In the genomic region with DNA sequence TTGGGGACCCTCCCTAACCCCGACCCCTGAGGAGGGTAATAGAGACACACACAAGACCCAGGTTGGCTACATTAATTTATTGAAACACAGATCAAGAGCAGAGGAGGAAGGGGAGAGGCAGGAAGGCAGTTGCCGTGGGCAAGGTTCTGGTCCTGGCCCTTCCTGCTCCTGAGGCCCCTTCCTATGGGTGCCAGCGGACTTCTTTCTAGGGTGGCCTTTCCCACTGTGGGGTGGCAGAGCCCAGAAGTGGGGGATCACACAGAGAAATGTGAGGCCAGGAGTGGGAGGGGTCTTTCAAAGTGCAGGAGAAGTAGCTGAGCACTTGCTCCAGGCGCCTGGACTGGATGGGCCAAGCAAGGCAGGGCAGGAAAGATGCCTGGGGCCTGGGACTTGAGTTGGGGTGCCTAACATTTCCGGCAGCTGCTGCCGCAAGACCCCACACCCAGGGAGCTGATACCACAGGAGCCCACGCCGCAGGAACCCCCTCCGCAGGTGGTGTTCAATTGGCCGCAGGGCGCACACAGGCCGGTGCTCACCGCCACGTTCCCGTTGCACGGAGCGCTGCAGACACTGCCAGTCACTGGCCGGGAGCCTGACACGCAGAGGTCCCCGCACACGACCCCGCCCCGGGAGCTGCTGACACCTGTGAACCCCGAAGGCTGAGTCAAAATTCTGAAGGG, we compare ENCODE assay signal across 32 cellular contexts. TPM values are rescaled to one million over a fixed set of nuclear protein-coding genes. Genes with fewer than 3 reads are reported as not detected.
DNase-seq lines count a peak whose midpoint lies in the region; TF ChIP-seq lines count a peak whose summit lies in the region.
"Had no signal": no experiment of that assay in that cellular context is flagged by ENCODE, and none has a peak within 500 bp of the region (broad histone marks: within the 10 kb centered on the region; RNA-seq: fewer than 3 reads in every experiment).

No MANE protein-coding gene starts in this region.

- no peaks in the 10 kb centered on the region for H3K79me1 ChIP-seq in H9 (ENCODE audit: insufficient read depth, low read depth, low read length, poor library complexity, severe bottlenecking)

- H3K4ac ChIP-seq in H9 (ENCODE audit: low read depth, low read length): no peak overlapping the region

- no peaks in the 10 kb centered on the region for H3K36me3 Mint-ChIP-seq in H9 (ENCODE audit: insufficient read depth in 1 of 3, low read depth in 3 of 3)
- H3K36me3 Mint-ChIP-seq: activated naive CD8-positive, alpha-beta T cell; naive thymus-derived CD4-positive, alpha-beta T cell; stimulated activated naive B cell treated with anti-CD40 and anti-IgM and Interleukin-4, amounts not matched to agents 10 μg/mL and 1 μg/mL and 100 μg/mL, for 72 hours had no signal

- H3K36me3 ChIP-seq in ACC112 (ENCODE audit: insufficient read depth, low read length) (no peaks in the 10 kb centered on the region), osteoblast (ENCODE audit: insufficient read depth, low read length) (no peaks in the 10 kb centered on the region)
- H3K36me3 ChIP-seq: upper lobe of right lung had no signal

- no peak overlapping the region for H3K14ac ChIP-seq in H9 (ENCODE audit: insufficient read depth, low read length)

- H3K9me3 Mint-ChIP-seq in H9: no peaks in the 10 kb centered on the region; a peak in 1 of 5 replicates
- H3K9me3 Mint-ChIP-seq: activated T-helper 17 cell treated with anti-CD3 and anti-CD28 coated beads, Interleukin-2, amount 50 U/mL, for 72 hours; naive thymus-derived CD4-positive, alpha-beta T cell; stimulated activated naive B cell treated with anti-CD40 and anti-IgM and Interleukin-4, amounts not matched to agents 10 μg/mL and 1 μg/mL and 100 μg/mL, for 72 hours; T-helper 1 cell treated with Interleukin-12 subunit alpha and Interleukin-12 subunit beta and Interleukin-4 antibody, amounts not matched to agents 30 μg/mL and 1 μg/mL, for 36 hours had no signal

- H3K56ac ChIP-seq in H9 (ENCODE audit: insufficient read length, low read depth, low read length): no peak overlapping the region

- H3K4me3 Mint-ChIP-seq in H9: no peak overlapping the region
- H3K4me3 Mint-ChIP-seq: activated naive CD8-positive, alpha-beta T cell; activated T-helper 17 cell treated with anti-CD3 and anti-CD28 coated beads, Interleukin-2, amount 50 U/mL, for 72 hours; naive thymus-derived CD4-positive, alpha-beta T cell; stimulated activated naive B cell treated with anti-CD40 and anti-IgM and Interleukin-4, amounts not matched to agents 10 μg/mL and 1 μg/mL and 100 μg/mL, for 72 hours; T-helper 1 cell treated with Interleukin-12 subunit alpha and Interleukin-12 subunit beta and Interleukin-4 antibody, amounts not matched to agents 30 μg/mL and 1 μg/mL, for 36 hours had no signal

- no peak overlapping the region for H4K8ac ChIP-seq in H9 (replicated peaks; ENCODE audit: insufficient read length, low read depth, low read length)

- no CpG with 5 or more reads among the region's 24 CpGs for WGBS in H9 (ENCODE audit: extremely low coverage, insufficient read length, low lambda C conversion rate)

- H3K18ac ChIP-seq in H9 (ENCODE audit: insufficient read length, low read depth, low read length): no peak overlapping the region

- H3K27ac ChIP-seq in ACC112 (ENCODE audit: low read depth, low read length): peak overlapping the region; percentile 77
- no peak overlapping the region for H3K27ac ChIP-seq in H9 (ENCODE audit: insufficient read length, low read depth, low read length)
- peak overlapping the region; percentile 68 for H3K27ac ChIP-seq in osteoblast (ENCODE audit: low read depth, low read length)
- H3K27ac ChIP-seq: GM23248, RWPE1, SK-N-MC, upper lobe of right lung had no signal

- peaks cover 4% of the 10 kb centered on the region for H3K27me3 Mint-ChIP-seq in H9 (ENCODE audit: low read depth)

- H3K23me2 ChIP-seq in H9 (ENCODE audit: insufficient read length, low read depth, low read length, poor library complexity, severe bottlenecking): no peaks in the 10 kb centered on the region

- H2BK5ac ChIP-seq in H9 (ENCODE audit: insufficient read length, low read length): no peak overlapping the region

- DNase-seq in H9 (peak; percentile 31), ecto neural progenitor cell (ENCODE audit: low spot score) (peak; percentile 43), osteoblast (ENCODE audit: insufficient read length, low spot score, missing footprints) (no peak), T-helper 2 cell (no peak), activated gamma-delta T cell (lab: John Stamatoyannopoulos, UW) (no peak), germinal center (ENCODE audit: low spot score) (no peak), EL (no peak)
- DNase-seq: C1 segment of cervical spinal cord; DMS53; effector CD8-positive, alpha-beta T cell; left ventricle myocardium superior; midbrain; naive thymus-derived CD4-positive, alpha-beta T cell; NCI-H1092; NCI-H1694; NCI-H2171 treated with DMSO at 0.1 percent for 48 hours; NCI-H510A; occipital lobe; stimulated activated naive B cell treated with anti-CD40 and anti-IgM and Interleukin-4, amounts not matched to agents 10 μg/mL and 1 μg/mL and 100 μg/mL, for 72 hours; upper lobe of right lung had no signal

- no peak overlapping the region for H4K5ac ChIP-seq in H9 (ENCODE audit: insufficient read length, low read depth, low read length)

- no peak overlapping the region for H2AK5ac ChIP-seq in H9 (ENCODE audit: insufficient read length, low read length)

- H3K27ac Mint-ChIP-seq in H9: no peak overlapping the region; a peak in 1 of 7 replicates
- H3K27ac Mint-ChIP-seq: activated naive CD8-positive, alpha-beta T cell; activated T-helper 17 cell treated with anti-CD3 and anti-CD28 coated beads, Interleukin-2, amount 50 U/mL, for 72 hours; naive thymus-derived CD4-positive, alpha-beta T cell; stimulated activated naive B cell treated with anti-CD40 and anti-IgM and Interleukin-4, amounts not matched to agents 10 μg/mL and 1 μg/mL and 100 μg/mL, for 72 hours; T-helper 1 cell treated with Interleukin-12 subunit alpha and Interleukin-12 subunit beta and Interleukin-4 antibody, amounts not matched to agents 30 μg/mL and 1 μg/mL, for 36 hours had no signal

- no peak overlapping the region for H3K4me3 ChIP-seq in ACC112 (ENCODE audit: low read depth, low read length)
- H3K4me3 ChIP-seq in osteoblast (ENCODE audit: insufficient read depth, low read length): no peak overlapping the region
- H3K4me3 ChIP-seq: GM23248, SK-N-MC, upper lobe of right lung had no signal

- H2AFZ ChIP-seq in ACC112 (ENCODE audit: low read length, unreplicated experiment) (no peak overlapping the region), H9 (ENCODE audit: low read length) (no peak overlapping the region), osteoblast (ENCODE audit: low read length) (no peak overlapping the region)
- H2AFZ ChIP-seq: GM23248 had no signal

- H2BK120ac ChIP-seq in H9 (ENCODE audit: low read depth, low read length, poor library complexity, severe bottlenecking): no peak overlapping the region

- no peaks in the 10 kb centered on the region for H3K27me3 ChIP-seq in ACC112 (ENCODE audit: insufficient read depth, low read length)
- H3K27me3 ChIP-seq in H9 (ENCODE audit: insufficient read depth, low read length): no peaks in the 10 kb centered on the region; the same call in 1 of the 2 replicates
- H3K27me3 ChIP-seq in osteoblast (ENCODE audit: insufficient read depth, low read length): no peaks in the 10 kb centered on the region
- H3K27me3 ChIP-seq: upper lobe of right lung had no signal

- no peak overlapping the region for H3T11ph ChIP-seq in H9 (ENCODE audit: low read length)

- no peak overlapping the region for H3K23ac ChIP-seq in H9 (ENCODE audit: insufficient read length, low read depth, low read length)

- H3K79me2 ChIP-seq in ACC112 (ENCODE audit: control insufficient read depth, insufficient read depth, low read length, unreplicated experiment) (no peaks in the 10 kb centered on the region), H9 (ENCODE audit: insufficient read depth, low read length) (no peaks in the 10 kb centered on the region), osteoblast (ENCODE audit: insufficient read depth, low read length) (no peaks in the 10 kb centered on the region)

- H3K4me1 Mint-ChIP-seq in H9: peaks cover 6% of the 10 kb centered on the region in 2 experiments; a peak in 3 of 4 replicates
- H3K4me1 Mint-ChIP-seq: activated T-helper 17 cell treated with anti-CD3 and anti-CD28 coated beads, Interleukin-2, amount 50 U/mL, for 72 hours had no signal

- H3K4me1 ChIP-seq in ACC112 (ENCODE audit: control insufficient read depth, insufficient read depth, low read length, unreplicated experiment) (peaks cover 27% of the 10 kb centered on the region), H9 (ENCODE audit: insufficient read depth, low read length) (no peaks in the 10 kb centered on the region), osteoblast (ENCODE audit: insufficient read depth, low read length) (peaks cover 29% of the 10 kb centered on the region)

- H2BK15ac ChIP-seq in H9 (ENCODE audit: low read depth, low read length): no peak overlapping the region

- no peak for TF ChIP-seq CTCF in H9 (conservative IDR thresholded peaks at IDR 0.05)
- no peak for TF ChIP-seq CTCF in osteoblast (IDR thresholded peaks at IDR 0.05; ENCODE audit: extremely low read depth, low read depth, low read length)

- H2BK12ac ChIP-seq in H9 (ENCODE audit: insufficient read length, low read depth, low read length): no peak overlapping the region

- H4K20me1 ChIP-seq in H9 (ENCODE audit: control insufficient read depth, insufficient read depth, insufficient read length) (no peaks in the 10 kb centered on the region), osteoblast (ENCODE audit: insufficient read depth, low read length) (no peaks in the 10 kb centered on the region)

- H3K4me2 ChIP-seq in H9 (ENCODE audit: insufficient read depth, insufficient read length, low read length) (no peak overlapping the region), osteoblast (ENCODE audit: insufficient read depth, low read length) (no peak overlapping the region)

- H3K9me3 ChIP-seq in H9 (ENCODE audit: control insufficient read depth, low read depth, low read length): no peaks in the 10 kb centered on the region
- no peaks in the 10 kb centered on the region for H3K9me3 ChIP-seq in osteoblast (ENCODE audit: low read depth, low read length)
- H3K9me3 ChIP-seq: upper lobe of right lung had no signal

- H4K91ac ChIP-seq in H9 (ENCODE audit: insufficient read length, low read depth, low read length): no peak overlapping the region

- H2BK20ac ChIP-seq in H9 (ENCODE audit: low read depth, low read length, poor library complexity, severe bottlenecking): no peak overlapping the region

- no peak overlapping the region for H3K9ac ChIP-seq in H9 (ENCODE audit: extremely low read depth, insufficient read length, low read length)
- H3K9ac ChIP-seq: GM23248 had no signal

RNA-seq across cellular contexts. Expression of a gene that starts 5.3 kb away (rescaled TPM):
- total RNA-seq in H9 (2021) (not detected in 2 replicates), osteoblast (0.29 TPM in 1 of 2 replicates, not detected in the other)
- total RNA-seq: activated T-helper 17 cell treated with anti-CD3 and anti-CD28 coated beads, Interleukin-2, amount 50 U/mL, for 72 hours; G401; glomerular endothelial cell; left ventricle myocardium superior; occipital lobe; skeletal muscle tissue; upper lobe of right lung had no signal

RNA-seq across cellular contexts. Expression of a gene that starts 11.5 kb away (rescaled TPM):
- not detected in 2 replicates for total RNA-seq in H9 (2021)
- under 0.01 and 0.36 TPM in 2 replicates for total RNA-seq in osteoblast
- total RNA-seq: G401, glomerular endothelial cell, left ventricle myocardium superior had no signal

RNA-seq across cellular contexts. Expression of a gene that starts 35.2 kb away (rescaled TPM):
- total RNA-seq in H9 (2021): not detected in 2 replicates
- total RNA-seq in osteoblast: not detected in 2 replicates
- total RNA-seq: activated T-helper 17 cell treated with anti-CD3 and anti-CD28 coated beads, Interleukin-2, amount 50 U/mL, for 72 hours; aorta; epithelial cell of proximal tubule; glomerular endothelial cell; GM23248; left ventricle myocardium superior; naive thymus-derived CD4-positive, alpha-beta T cell; occipital lobe; skeletal muscle tissue; upper lobe of right lung had no signal

RNA-seq across cellular contexts. Expression of a gene that starts 52.9 kb away (rescaled TPM):
- total RNA-seq in H9 (2021) (8.9 and 10.0 TPM in 2 replicates), osteoblast (20.9 and 27.9 TPM in 2 replicates)
- total RNA-seq: G401, occipital lobe, skeletal muscle tissue had no signal

Comparison
In these comparisons a context has a peak if more than half of its experiments do, and no peak if none do; other contexts are left out.
1. DNase-seq: peak in H9 (single experiment) and ecto neural progenitor cell (single experiment); none in osteoblast (single experiment), T-helper 2 cell (0 of 5), activated gamma-delta T cell (single experiment), germinal center (single experiment) and EL (single experiment).